Comparison of ENCODE assay signal across 26 cellular contexts in genomic region chr5:175640108-175640507, GRCh38. TPM values are rescaled to one million over a fixed set of nuclear protein-coding genes. Genes with fewer than 3 reads are reported as not detected.
DNase-seq lines count a peak whose midpoint lies in the region; ATAC-seq, FAIRE-seq and TF ChIP-seq lines count a peak whose summit lies in the region.
"Had no signal": no experiment of that assay in that cellular context is flagged by ENCODE, and none has a peak within 500 bp of the region (broad histone marks: within the 10 kb centered on the region; RNA-seq: fewer than 3 reads in every experiment).

No MANE protein-coding gene starts in this region.

- no peak overlapping the region for H3K4me3 ChIP-seq in BLaER1
- H3K4me3 ChIP-seq in BLaER1 treated with 17β-estradiol and CSF1 and Interleukin-3, amounts not matched to agents 10 nM and 100 nM, result no peak overlapping the region
- no peak overlapping the region for H3K4me3 ChIP-seq in endodermal cell (ENCODE audit: low read length)
- H3K4me3 ChIP-seq: colonic mucosa, K562, lung, sigmoid colon had no signal

- H3K4me3 Mint-ChIP-seq in WTC11 (no peak overlapping the region), endodermal cell (no peak overlapping the region)
- peak overlapping the region; percentile 45 to 86 (median 73) for H3K4me3 Mint-ChIP-seq in naive thymus-derived CD8-positive, alpha-beta T cell
- H3K4me3 Mint-ChIP-seq: natural killer cell had no signal

- FAIRE-seq in HTR-8/SVneo (lab: Jason Lieb, UNC), result no peak
- FAIRE-seq: astrocyte, D721Med, GM19239, K562 had no signal

- DNase-seq in WTC11 (ENCODE audit: low spot score), result no peak
- DNase-seq in naive thymus-derived CD8-positive, alpha-beta T cell, result peak in 2 of 10 donors; percentile 36 to 44
- DNase-seq in activated effector memory CD4-positive, alpha-beta T cell treated with Interleukin-2 at 50 U/mL for 16 hours, result no peak
- no peak for DNase-seq in HTR-8/SVneo (ENCODE audit: insufficient read length, low spot score)
- DNase-seq in endodermal cell, result no peak
- DNase-seq: activated CD8-positive, alpha-beta memory T cell treated with anti-CD3 and anti-CD28 coated beads for 24 hours; colonic mucosa; effector CD4-positive, alpha-beta T cell; H7; hippocampal formation; natural killer cell; NCI-H1048; NCI-H446 treated with DMSO at 0.1 percent for 48 hours; OCI-M1; sigmoid colon; stimulated activated CD4-positive, alpha-beta T cell treated with anti-CD3 and anti-CD28 coated beads, Interleukin-12 subunit alpha, Interleukin-12 subunit beta, amount 100 ng/mL, for 4 hours; stimulated activated CD4-positive, alpha-beta T cell treated with anti-CD3 and anti-CD28 coated beads, Interleukin-2, amount 100 ng/mL, for 48 hours; trophoblast cell had no signal

- no peaks in the 10 kb centered on the region for H3K36me3 ChIP-seq in BLaER1
- H3K36me3 ChIP-seq in BLaER1 treated with 17β-estradiol and CSF1 and Interleukin-3, amounts not matched to agents 10 nM and 100 nM, result no peaks in the 10 kb centered on the region
- H3K36me3 ChIP-seq in endodermal cell (ENCODE audit: control insufficient read depth, insufficient read depth, low read length), result no peaks in the 10 kb centered on the region
- H3K36me3 ChIP-seq: colonic mucosa, sigmoid colon had no signal

- peaks cover 4% of the 10 kb centered on the region; the same call in 1 of the 2 replicates for H3K36me3 Mint-ChIP-seq in WTC11
- no peaks in the 10 kb centered on the region for H3K36me3 Mint-ChIP-seq in naive thymus-derived CD8-positive, alpha-beta T cell
- H3K36me3 Mint-ChIP-seq in endodermal cell (ENCODE audit: low read depth), result no peaks in the 10 kb centered on the region
- H3K36me3 Mint-ChIP-seq: natural killer cell had no signal

- H3K9me3 Mint-ChIP-seq in WTC11 (peaks cover 10% of the 10 kb centered on the region), endodermal cell (no peaks in the 10 kb centered on the region)
- no peaks in the 10 kb centered on the region for H3K9me3 Mint-ChIP-seq in naive thymus-derived CD8-positive, alpha-beta T cell
- H3K9me3 Mint-ChIP-seq: natural killer cell had no signal

- 73 to 87% methylated on average over 4 of the region's 4 CpGs for WGBS in endodermal cell (ENCODE audit: insufficient coverage in 1 of 2, insufficient read length in 1 of 2), 2 experiments

- H3K4me2 ChIP-seq in BLaER1, result no peak overlapping the region
- H3K4me2 ChIP-seq in BLaER1 treated with 17β-estradiol and CSF1 and Interleukin-3, amounts not matched to agents 10 nM and 100 nM, result peak overlapping the region; percentile 20 to 81 (median 56); a peak in 20 of 22 replicates

- POLR2A ChIA-PET in WTC11 (lab: Charles Lee), result no interaction called here
- POLR2A ChIA-PET in naive thymus-derived CD8-positive, alpha-beta T cell (lab: Charles Lee), result no interaction called here

- CTCF ChIA-PET in WTC11 (lab: Charles Lee), result interaction anchor here (1.6 kb wide), 1 partner anchor 12 kb away, joined by 3 read pairs; no protein-coding TSS in a partner anchor

- H3K27ac ChIP-seq in BLaER1 (no peak overlapping the region), endodermal cell (ENCODE audit: low read depth, low read length) (no peak overlapping the region)
- peak overlapping the region in 6 of 11 experiments; percentile 17 to 63 (median 38); a peak in 9 of 22 replicates for H3K27ac ChIP-seq in BLaER1 treated with 17β-estradiol and CSF1 and Interleukin-3, amounts not matched to agents 10 nM and 100 nM
- H3K27ac ChIP-seq: C4-2B, colonic mucosa, sigmoid colon had no signal

- no peaks in the 10 kb centered on the region for H4K20me1 ChIP-seq in BLaER1
- no peaks in the 10 kb centered on the region for H4K20me1 ChIP-seq in BLaER1 treated with 17β-estradiol and CSF1 and Interleukin-3, amounts not matched to agents 10 nM and 100 nM

- H3K27me3 ChIP-seq in BLaER1, result no peaks in the 10 kb centered on the region
- no peaks in the 10 kb centered on the region for H3K27me3 ChIP-seq in BLaER1 treated with 17β-estradiol and CSF1 and Interleukin-3, amounts not matched to agents 10 nM and 100 nM
- no peaks in the 10 kb centered on the region for H3K27me3 ChIP-seq in endodermal cell (ENCODE audit: control insufficient read depth, insufficient read depth, low read length, poor library complexity, severe bottlenecking)
- H3K27me3 ChIP-seq: colonic mucosa had no signal

- ATAC-seq in WTC11, result peak; percentile 10; the same call in 1 of the 2 replicates
- peak; percentile 89 to 94 for ATAC-seq in naive thymus-derived CD8-positive, alpha-beta T cell
- ATAC-seq: K562, natural killer cell had no signal

- H3K4me1 Mint-ChIP-seq in WTC11 (peaks cover 43% of the 10 kb centered on the region), endodermal cell (peaks cover 16% of the 10 kb centered on the region)
- peaks cover 23 to 50% (median 34%) of the 10 kb centered on the region in 4 donors for H3K4me1 Mint-ChIP-seq in naive thymus-derived CD8-positive, alpha-beta T cell

- H3K4me1 ChIP-seq in BLaER1, result peaks cover 14% of the 10 kb centered on the region
- H3K4me1 ChIP-seq in BLaER1 treated with 17β-estradiol and CSF1 and Interleukin-3, amounts not matched to agents 10 nM and 100 nM, result peaks cover 13 to 42% (median 30%) of the 10 kb centered on the region in 10 experiments; a peak in 19 of 20 replicates
- H3K4me1 ChIP-seq in endodermal cell (ENCODE audit: control insufficient read depth, insufficient read depth, low read length), result no peaks in the 10 kb centered on the region
- H3K4me1 ChIP-seq: colonic mucosa, sigmoid colon had no signal

- no peak for TF ChIP-seq CTCF in WTC11 (IDR thresholded peaks at IDR 0.05)
- TF ChIP-seq CTCF in endodermal cell (conservative IDR thresholded peaks at IDR 0.05), result no peak

- H3K9ac ChIP-seq in BLaER1 (0 out of 2 replicates have a peak overlapping the region, but pooled peaks have one; percentile 15), endodermal cell (ENCODE audit: extremely low read depth, low read length, poor library complexity, severe bottlenecking) (no peak overlapping the region)
- peak overlapping the region in 1 of 11 experiments; percentile 3; a peak in 1 of 22 replicates for H3K9ac ChIP-seq in BLaER1 treated with 17β-estradiol and CSF1 and Interleukin-3, amounts not matched to agents 10 nM and 100 nM

- H3K27ac Mint-ChIP-seq in WTC11 (no peak overlapping the region), endodermal cell (no peak overlapping the region)
- peak overlapping the region; percentile 13 to 94 (median 87) for H3K27ac Mint-ChIP-seq in naive thymus-derived CD8-positive, alpha-beta T cell
- H3K27ac Mint-ChIP-seq: natural killer cell had no signal

- H3K9me3 ChIP-seq in BLaER1 (no peaks in the 10 kb centered on the region), endodermal cell (ENCODE audit: control insufficient read depth, low read length) (peaks cover 5% of the 10 kb centered on the region)
- peaks cover 0 to 12% (median 5%) of the 10 kb centered on the region in 11 experiments; a peak in 11 of 22 replicates for H3K9me3 ChIP-seq in BLaER1 treated with 17β-estradiol and CSF1 and Interleukin-3, amounts not matched to agents 10 nM and 100 nM (replicated peaks in 1 of 11)
- H3K9me3 ChIP-seq: colonic mucosa, sigmoid colon had no signal

- H3K27me3 Mint-ChIP-seq in WTC11 (ENCODE audit: low read depth) (no peaks in the 10 kb centered on the region; the same call in 1 of the 2 replicates), endodermal cell (ENCODE audit: insufficient read depth) (no peaks in the 10 kb centered on the region)
- peaks cover 0 to 2% (median 0%) of the 10 kb centered on the region in 5 donors for H3K27me3 Mint-ChIP-seq in naive thymus-derived CD8-positive, alpha-beta T cell

TF ChIP-seq in WTC11, 78 proteins besides CTCF, POLR2A, EP300 and RAD21:
- no peak for TF ChIP-seq ZNF232 (CRISPR knock-in tag; IDR thresholded peaks at IDR 0.05)

RNA-seq across cellular contexts. Expression of gene HRH2, which starts 17.8 kb away (rescaled TPM):
- 9.3 to 12.7 TPM (median 12.2 TPM) in 3 replicates for total RNA-seq in WTC11 (2021)
- 1 to 10 TPM; 2.0 to 2.4 TPM for total RNA-seq in naive thymus-derived CD8-positive, alpha-beta T cell
- polyA plus RNA-seq in naive thymus-derived CD8-positive, alpha-beta T cell, result 1 to 10 TPM; 2.6 to 8.6 (median 5.5) TPM
- 1 to 10 TPM; 2.1 to 3.3 TPM for total RNA-seq in endodermal cell
- polyA plus RNA-seq in endodermal cell (2013, experiment 1 of 2), result 1.3 TPM
- polyA plus RNA-seq in endodermal cell (2013, experiment 2 of 2), result 1.1 TPM
- total RNA-seq: K562 had no signal

Comparison
In these comparisons a context has a peak if more than half of its experiments do, and no peak if none do; other contexts are left out.
1. H3K27ac ChIP-seq: peak in BLaER1 treated with 17β-estradiol and CSF1 and Interleukin-3, amounts not matched to agents 10 nM and 100 nM (6 of 11); none in BLaER1 (single experiment) and endodermal cell (single experiment).
2. H3K27ac Mint-ChIP-seq: peak in naive thymus-derived CD8-positive, alpha-beta T cell (10 of 10); none in WTC11 (single experiment) and endodermal cell (single experiment).
3. H3K4me3 Mint-ChIP-seq: peak in naive thymus-derived CD8-positive, alpha-beta T cell (10 of 10); none in WTC11 (single experiment) and endodermal cell (single experiment).